Comparison of ENCODE assay signal across 12 cellular contexts in genomic region chr1:40014812-40015594, GRCh38. TPM values are rescaled to one million over a fixed set of nuclear protein-coding genes. Genes with fewer than 3 reads are reported as not detected.
DNase-seq lines count a peak whose midpoint lies in the region; ATAC-seq and TF ChIP-seq lines count a peak whose summit lies in the region.
"Had no signal": no experiment of that assay in that cellular context is flagged by ENCODE, and none has a peak within 500 bp of the region (broad histone marks: within the 10 kb centered on the region; RNA-seq: fewer than 3 reads in every experiment).

No MANE protein-coding gene starts in this region.

- H3K27me3 Mint-ChIP-seq in activated T-cell treated with anti-CD3 and anti-CD28 coated beads, Interleukin-2, amount 50 U/mL, for 72 hours (ENCODE audit: low read depth): no peaks in the 10 kb centered on the region

- no peak for TF ChIP-seq CTCF in Panc1 (IDR thresholded peaks at IDR 0.05)
- no peak for TF ChIP-seq CTCF in epithelial cell of esophagus (IDR thresholded peaks at IDR 0.05; ENCODE audit: insufficient read depth, low read depth, low read length, missing control alignments)
- no peak for TF ChIP-seq CTCF in dorsolateral prefrontal cortex (IDR thresholded peaks at IDR 0.05 in 54 of 56, conservative IDR thresholded peaks at IDR 0.05 in 2 of 56; ENCODE audit: low read depth in 1 of 56, partially characterized antibody in 56 of 56)

- H3K9me3 ChIP-seq in Panc1 (ENCODE audit: control insufficient read depth, insufficient read depth, low read depth, low read length) (no peaks in the 10 kb centered on the region), skeletal muscle satellite cell (replicated peaks; ENCODE audit: low read length) (no peaks in the 10 kb centered on the region)

- peak overlapping the region; percentile 49 for H3K4me2 ChIP-seq in skeletal muscle satellite cell (ENCODE audit: low read length)

- H3K9ac ChIP-seq in skeletal muscle satellite cell (ENCODE audit: low read depth, low read length): peak overlapping the region; percentile 20

- DNase-seq in activated T-cell treated with anti-CD3 and anti-CD28 coated beads, Interleukin-2, amount 50 U/mL, for 72 hours: peak; percentile 45 to 49
- DNase-seq in activated T-cell treated with anti-CD3 and anti-CD28 coated beads, Interleukin-2, amount 50 U/mL, for 1 hour: no peak
- DNase-seq in Panc1 (ENCODE audit: low read depth, low spot score) (peak; percentile 94), epithelial cell of esophagus (ENCODE audit: low read depth) (peak; percentile 96), dorsolateral prefrontal cortex (no peak), GF-D8 (lab: John Stamatoyannopoulos, UW) (no peak)
- DNase-seq: activated effector memory CD4-positive, alpha-beta T cell treated with Interleukin-2 at 50 U/mL for 16 hours; spleen had no signal

- H3K4me1 ChIP-seq in Panc1 (ENCODE audit: control insufficient read depth, insufficient read depth, low read length): no peaks in the 10 kb centered on the region
- peaks cover 13% of the 10 kb centered on the region for H3K4me1 ChIP-seq in skeletal muscle satellite cell (ENCODE audit: control insufficient read depth, insufficient read depth, low read length)

- BruUV-seq in Panc1 (replicated peaks; lab: Mats Ljungman, UMichigan): no TSS peak

- peak overlapping the region; percentile 81 for H3K27ac Mint-ChIP-seq in activated T-cell treated with anti-CD3 and anti-CD28 coated beads, Interleukin-2, amount 50 U/mL, for 72 hours

- H3K4me1 Mint-ChIP-seq in activated T-cell treated with anti-CD3 and anti-CD28 coated beads, Interleukin-2, amount 50 U/mL, for 72 hours (ENCODE audit: low read depth): peaks cover 23% of the 10 kb centered on the region

- H3K27me3 ChIP-seq in Panc1 (ENCODE audit: control insufficient read depth, insufficient read depth, low read length) (no peaks in the 10 kb centered on the region), skeletal muscle satellite cell (ENCODE audit: control insufficient read depth, insufficient read depth, low read length) (no peaks in the 10 kb centered on the region), dorsolateral prefrontal cortex (no peaks in the 10 kb centered on the region)
- H3K27me3 ChIP-seq: spleen had no signal

- CTCF ChIA-PET in Panc1 (lab: Charles Lee): interaction anchor here (0.6 kb wide), 1 partner anchor 215 kb away, joined by 3 read pairs; no protein-coding TSS in a partner anchor

- peak; percentile 97 to 99 for ATAC-seq in activated T-cell treated with anti-CD3 and anti-CD28 coated beads, Interleukin-2, amount 50 U/mL, for 72 hours (replicated peaks in 1 of 2)
- ATAC-seq in Panc1 (peak; percentile 95), GM21515 (IDR thresholded peaks at IDR 0.05; ENCODE audit: unreplicated experiment) (no peak)

- H3K27ac ChIP-seq in Panc1 (ENCODE audit: low read length) (no peak overlapping the region), dorsolateral prefrontal cortex (no peak overlapping the region)

- intact Hi-C loops in Panc1 (cut with micrococcal nuclease; ENCODE audit: unreplicated experiment): no loop called here
- intact Hi-C loops in dorsolateral prefrontal cortex (cut with DNase I): no loop called here

- H3K4me3 ChIP-seq in Panc1 (ENCODE audit: low read depth in 2 of 2, low read length in 2 of 2) (no peak overlapping the region), epithelial cell of esophagus (ENCODE audit: low read length) (no peak overlapping the region), skeletal muscle satellite cell (ENCODE audit: low read length) (no peak overlapping the region), dorsolateral prefrontal cortex (no peak overlapping the region)
- H3K4me3 ChIP-seq: lung, spleen had no signal

- no peaks in the 10 kb centered on the region for H3K36me3 ChIP-seq in Panc1 (ENCODE audit: control insufficient read depth, insufficient read depth, low read length)
- no peaks in the 10 kb centered on the region for H3K36me3 ChIP-seq in skeletal muscle satellite cell (ENCODE audit: insufficient read depth, low read length)
- H3K36me3 ChIP-seq: spleen had no signal

- H3K9me3 Mint-ChIP-seq in activated T-cell treated with anti-CD3 and anti-CD28 coated beads, Interleukin-2, amount 50 U/mL, for 72 hours: no peaks in the 10 kb centered on the region

- H3K36me3 Mint-ChIP-seq in activated T-cell treated with anti-CD3 and anti-CD28 coated beads, Interleukin-2, amount 50 U/mL, for 72 hours (ENCODE audit: insufficient read depth in 2 of 2): peaks cover 0 to 3% of the 10 kb centered on the region in 2 donors
- H3K36me3 Mint-ChIP-seq: CD14-positive monocyte had no signal

- POLR2A ChIA-PET in Panc1 (lab: Charles Lee): no interaction called here

- peak overlapping the region; percentile 21 to 29 for H3K4me3 Mint-ChIP-seq in activated T-cell treated with anti-CD3 and anti-CD28 coated beads, Interleukin-2, amount 50 U/mL, for 72 hours
- H3K4me3 Mint-ChIP-seq: CD14-positive monocyte had no signal

- in situ Hi-C loops in Panc1 (cut with HindIII; ENCODE audit: low pct_unique_long_range_greater_than_20kb, low sequenced_read_pairs): no loop called here

RNA-seq across cellular contexts. Expression of gene CAP1, which starts 25.5 kb away (rescaled TPM):
- 100 to 1,000 TPM; 401 to 411 TPM for total RNA-seq in activated T-cell treated with anti-CD3 and anti-CD28 coated beads, Interleukin-2, amount 50 U/mL, for 72 hours
- 463 TPM for total RNA-seq in Panc1 (2021; ENCODE audit: unreplicated experiment)
- 319 TPM for polyA plus RNA-seq in Panc1 (2012; ENCODE audit: insufficient read length)
- 404 and 440 TPM in 2 replicates for total RNA-seq in skeletal muscle satellite cell (2012; rRNA removed)
- total RNA-seq in dorsolateral prefrontal cortex: 100 to 1,000 TPM; 108 to 214 (median 152) TPM

Comparison
In these comparisons a context has a peak if more than half of its experiments do, and no peak if none do; other contexts are left out.
1. DNase-seq: peak in activated T-cell treated with anti-CD3 and anti-CD28 coated beads, Interleukin-2, amount 50 U/mL, for 72 hours (2 of 2), Panc1 (single experiment) and epithelial cell of esophagus (single experiment); none in activated T-cell treated with anti-CD3 and anti-CD28 coated beads, Interleukin-2, amount 50 U/mL, for 1 hour (single experiment), dorsolateral prefrontal cortex (0 of 10) and GF-D8 (single experiment).